In the genomic region with DNA sequence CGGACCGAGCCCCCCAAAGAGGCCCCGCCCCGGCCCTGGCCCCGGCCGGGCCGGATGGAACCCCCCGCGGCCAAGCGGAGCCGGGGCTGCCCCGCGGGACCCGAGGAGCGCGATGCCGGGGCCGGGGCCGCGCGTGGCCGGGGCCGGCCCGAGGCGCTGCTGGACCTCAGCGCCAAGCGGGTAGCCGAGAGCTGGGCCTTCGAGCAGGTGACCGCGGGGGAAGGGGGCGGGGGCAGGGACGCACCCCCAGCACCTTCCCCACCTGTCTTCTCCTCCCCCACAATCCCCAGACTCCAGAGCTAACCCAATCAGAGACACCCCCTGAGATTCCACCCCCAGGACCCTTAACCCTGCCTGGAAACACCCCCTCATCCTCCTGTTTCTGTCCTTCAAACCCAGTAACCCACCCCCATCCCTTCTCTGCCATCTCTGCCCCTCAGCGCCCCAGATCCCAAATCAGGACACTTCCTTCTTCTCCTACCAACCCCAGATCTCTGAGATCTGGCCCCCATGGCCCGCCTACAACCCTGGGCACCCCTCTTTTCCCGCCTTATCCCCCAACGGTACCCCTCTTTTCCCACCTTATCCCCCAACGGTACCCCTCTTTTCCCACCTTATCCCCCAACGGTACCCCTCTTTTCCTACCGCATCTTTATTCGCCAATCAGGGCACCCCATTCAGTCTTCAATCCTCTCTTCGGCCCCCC, we compare ENCODE assay signal across 8 cellular contexts. TPM values are rescaled to one million over a fixed set of nuclear protein-coding genes. Genes with fewer than 3 reads are reported as not detected.
DNase-seq lines count a peak whose midpoint lies in the region; ATAC-seq and TF ChIP-seq lines count a peak whose summit lies in the region.

No MANE protein-coding gene starts in this region.

- H2AFZ ChIP-seq in OCI-LY7 (ENCODE audit: low read length): peak overlapping the region; percentile 49; the same call in 1 of the 2 replicates

- peaks cover 18 to 29% of the 10 kb centered on the region in 2 donors for H3K4me1 Mint-ChIP-seq in natural killer cell

- POLR2A ChIA-PET in OCI-LY7 (lab: Charles Lee): interaction anchor here (1.5 to 2.6 kb wide), 2 partner anchors 12 to 44 kb away, joined by 3 to 5 read pairs; no protein-coding TSS in a partner anchor

- no peaks in the 10 kb centered on the region for H3K9me2 ChIP-seq in OCI-LY7 (ENCODE audit: insufficient read depth, low read length)

- peak overlapping the region; percentile 26 for H3K27ac ChIP-seq in OCI-LY7 (ENCODE audit: low read depth, low read length, poor library complexity, severe bottlenecking)

- H3K4me3 ChIP-seq in OCI-LY7 (ENCODE audit: low read depth, low read length, poor library complexity, severe bottlenecking) (peak overlapping the region; percentile 79), epithelial cell of esophagus (ENCODE audit: low read length) (peak overlapping the region; percentile 73)

- H3K9me3 Mint-ChIP-seq in natural killer cell: no peaks in the 10 kb centered on the region

- no TSS peak for BruUV-seq in OCI-LY7 (replicated peaks; lab: Mats Ljungman, UMichigan)

- H3K36me3 Mint-ChIP-seq in natural killer cell: no peaks in the 10 kb centered on the region

- H3K27ac Mint-ChIP-seq in natural killer cell: peak overlapping the region; percentile 59 to 98

- H3K4me2 ChIP-seq in OCI-LY7 (ENCODE audit: low read length): peak overlapping the region; percentile 92

- peak overlapping the region; percentile 89 for H3K4me3 Mint-ChIP-seq in natural killer cell

- TF ChIP-seq CTCF in OCI-LY7 (conservative IDR thresholded peaks at IDR 0.05; ENCODE audit: low read length) (no peak), epithelial cell of esophagus (IDR thresholded peaks at IDR 0.05; ENCODE audit: insufficient read depth, low read depth, low read length, missing control alignments) (no peak), natural killer cell (IDR thresholded peaks at IDR 0.05) (no peak)

- no peaks in the 10 kb centered on the region for H3K9me3 ChIP-seq in OCI-LY7 (ENCODE audit: low read length)

- peaks cover 30% of the 10 kb centered on the region for H3K4me1 ChIP-seq in OCI-LY7 (ENCODE audit: insufficient read depth, low read length, poor library complexity, severe bottlenecking)

- ATAC-seq in HG02571 (IDR thresholded peaks at IDR 0.05; ENCODE audit: unreplicated experiment) (peak; percentile 26), natural killer cell (peak; percentile 17 to 34 (median 22))

- H4K20me1 ChIP-seq in OCI-LY7 (ENCODE audit: insufficient read depth, low read length): no peaks in the 10 kb centered on the region

- no peaks in the 10 kb centered on the region for H3K36me3 ChIP-seq in OCI-LY7 (ENCODE audit: insufficient read depth, low read length)

- intact Hi-C loops in OCI-LY7 (cut with micrococcal nuclease; ENCODE audit: unreplicated experiment): no loop called here
- intact Hi-C loops in natural killer cell (cut with micrococcal nuclease): loop anchor here (1.0 kb wide), 1 partner anchor 21 kb away; the partner anchor contains the start of gene C19orf53

- no peaks in the 10 kb centered on the region for H3K27me3 Mint-ChIP-seq in natural killer cell (ENCODE audit: low read depth in 2 of 2)

- peak; percentile 44 for DNase-seq in NCI-H146 (lab: John Stamatoyannopoulos, UW)
- DNase-seq in NCI-H146 treated with DMSO at 0.1 percent for 48 hours (lab: John Stamatoyannopoulos, UW; ENCODE audit: unreplicated experiment): no peak
- DNase-seq in OCI-LY7 (ENCODE audit: low spot score): no peak
- peak; percentile 41 for DNase-seq in epithelial cell of esophagus (ENCODE audit: low read depth)
- no peak for DNase-seq in natural killer cell
- DNase-seq in Ammon's horn (ENCODE audit: low spot score): no peak
- no peak for DNase-seq in DMS79 (lab: John Stamatoyannopoulos, UW)

- CTCF ChIA-PET in OCI-LY7 (lab: Charles Lee; ENCODE audit: unreplicated experiment): no interaction called here

- H3K79me2 ChIP-seq in OCI-LY7 (ENCODE audit: insufficient read depth, low read depth, low read length): peaks cover 5% of the 10 kb centered on the region; the same call in 1 of the 2 replicates

RNA-seq across cellular contexts. Expression of gene ZSWIM4, which starts 0.5 kb away (rescaled TPM):
- 3.7 and 5.0 TPM in 2 replicates for total RNA-seq in OCI-LY7 (2014; rRNA removed; shearing (Covaris generic))
- total RNA-seq in OCI-LY7 (2022) (10.8 and 13.4 TPM in 2 replicates), natural killer cell (1 to 10 TPM; 5.8 to 5.9 (median 5.9) TPM)

RNA-seq across cellular contexts. Expression of gene C19orf53, which starts 21.5 kb away (rescaled TPM):
- total RNA-seq in OCI-LY7 (2014; rRNA removed; shearing (Covaris generic)): 162 and 177 TPM in 2 replicates
- total RNA-seq in OCI-LY7 (2022): 80.3 and 90.1 TPM in 2 replicates
- total RNA-seq in natural killer cell: 10 to 100 TPM; 52.2 to 56.6 (median 54.7) TPM

RNA-seq across cellular contexts. Expression of gene MRI1, which starts 31.4 kb away (rescaled TPM):
- 27.3 and 33.4 TPM in 2 replicates for total RNA-seq in OCI-LY7 (2014; rRNA removed; shearing (Covaris generic))
- total RNA-seq in OCI-LY7 (2022) (23.4 and 27.1 TPM in 2 replicates), natural killer cell (10 to 100 TPM; 25.7 to 35.4 (median 26.7) TPM)

Comparison
In these comparisons a context has a peak if more than half of its experiments do, and no peak if none do; other contexts are left out.
1. DNase-seq: peak in NCI-H146 (single experiment) and epithelial cell of esophagus (single experiment); none in NCI-H146 treated with DMSO at 0.1 percent for 48 hours (single experiment), OCI-LY7 (single experiment), natural killer cell (single experiment), Ammon's horn (single experiment) and DMS79 (single experiment).